Comparison of ENCODE assay signal across 8 cellular contexts in genomic region chr1:207811920-207812720, GRCh38.
DNase-seq lines count a peak whose midpoint lies in the region; ATAC-seq and TF ChIP-seq lines count a peak whose summit lies in the region.

No MANE protein-coding gene starts in this region.

- no peaks in the 10 kb centered on the region for H3K27me3 ChIP-seq in OCI-LY3 (ENCODE audit: low read depth, low read length)
- no peaks in the 10 kb centered on the region for H3K27me3 ChIP-seq in muscle layer of duodenum (ENCODE audit: low read depth, low read length)

- H3K4me3 ChIP-seq in OCI-LY3 (ENCODE audit: low read length) = no peak overlapping the region
- H3K4me3 ChIP-seq in muscle layer of duodenum (ENCODE audit: low read depth in 1 of 2, low read length in 2 of 2) = peak overlapping the region in 1 of 2 donors; percentile 40

- no peak for DNase-seq in effector memory CD8-positive, alpha-beta T cell
- no peak for DNase-seq in NCI-H2107 treated with DMSO at 0.1 percent for 48 hours (lab: John Stamatoyannopoulos, UW; ENCODE audit: unreplicated experiment)
- DNase-seq in RPMI8226 = no peak
- DNase-seq in SKM-1 (lab: John Stamatoyannopoulos, UW; ENCODE audit: unreplicated experiment) = no peak
- no peak for DNase-seq in NK-92 treated with Interleukin-12 subunit alpha and Interleukin-12 subunit beta, amount 100 ng/mL, for 24 hours (lab: John Stamatoyannopoulos, UW)

- no peak overlapping the region for H3K4me2 ChIP-seq in OCI-LY3 (ENCODE audit: low read length)

- ATAC-seq in effector memory CD8-positive, alpha-beta T cell (replicated peaks) = no peak

- no peak overlapping the region for H3K4me3 Mint-ChIP-seq in effector memory CD8-positive, alpha-beta T cell

- H3K9me3 ChIP-seq in OCI-LY3 (ENCODE audit: insufficient read depth, low read length) = no peaks in the 10 kb centered on the region
- H3K9me3 ChIP-seq in muscle layer of duodenum (ENCODE audit: control insufficient read depth in 1 of 2, low read length in 2 of 2) = no peaks in the 10 kb centered on the region

- H3K9me3 Mint-ChIP-seq in effector memory CD8-positive, alpha-beta T cell = no peaks in the 10 kb centered on the region

- no peak overlapping the region for H3K9ac ChIP-seq in OCI-LY3 (ENCODE audit: low read length)

- H2AFZ ChIP-seq in OCI-LY3 (ENCODE audit: low read depth, low read length) = no peak overlapping the region

- H3K4me1 ChIP-seq in OCI-LY3 (ENCODE audit: low read length) (peaks cover 70% of the 10 kb centered on the region), muscle layer of duodenum (ENCODE audit: control insufficient read depth in 1 of 2, insufficient read depth in 2 of 2, low read length in 2 of 2) (peaks cover 70 to 99% of the 10 kb centered on the region in 2 donors)

- H4K20me1 ChIP-seq in OCI-LY3 (ENCODE audit: insufficient read depth, low read length) = peaks cover 99% of the 10 kb centered on the region

- H3K4me1 Mint-ChIP-seq in effector memory CD8-positive, alpha-beta T cell (ENCODE audit: low read depth in 2 of 2) = peaks cover 53 to 81% of the 10 kb centered on the region in 2 donors

- H3K79me2 ChIP-seq in OCI-LY3 (ENCODE audit: low read length) = peaks cover 99% of the 10 kb centered on the region

- peaks cover 95% of the 10 kb centered on the region for H3K36me3 ChIP-seq in OCI-LY3 (replicated peaks; ENCODE audit: low read depth, low read length)
- peaks cover 80 to 83% of the 10 kb centered on the region in 2 donors for H3K36me3 ChIP-seq in muscle layer of duodenum (ENCODE audit: control insufficient read depth in 1 of 2, insufficient read depth in 2 of 2, low read length in 2 of 2)

- peak overlapping the region; percentile 73 to 83 for H3K27ac Mint-ChIP-seq in effector memory CD8-positive, alpha-beta T cell

- peak; percentile 60 for TF ChIP-seq CTCF in GM12873 (IDR thresholded peaks at IDR 0.05; ENCODE audit: insufficient read depth, low read depth, low read length, missing control alignments)
- TF ChIP-seq CTCF in OCI-LY3 (IDR thresholded peaks at IDR 0.05; ENCODE audit: low read depth, low read length) = peak; percentile 51

- no peak overlapping the region for H3K27ac ChIP-seq in OCI-LY3 (ENCODE audit: low read length)
- peak overlapping the region; percentile 48 for H3K27ac ChIP-seq in muscle layer of duodenum (ENCODE audit: low read length)

- H3K36me3 Mint-ChIP-seq in effector memory CD8-positive, alpha-beta T cell (ENCODE audit: insufficient read depth) = peaks cover 64% of the 10 kb centered on the region

- no peaks in the 10 kb centered on the region for H3K27me3 Mint-ChIP-seq in effector memory CD8-positive, alpha-beta T cell
